ENCODE assay signal across 9 cellular contexts in the genomic region with DNA sequence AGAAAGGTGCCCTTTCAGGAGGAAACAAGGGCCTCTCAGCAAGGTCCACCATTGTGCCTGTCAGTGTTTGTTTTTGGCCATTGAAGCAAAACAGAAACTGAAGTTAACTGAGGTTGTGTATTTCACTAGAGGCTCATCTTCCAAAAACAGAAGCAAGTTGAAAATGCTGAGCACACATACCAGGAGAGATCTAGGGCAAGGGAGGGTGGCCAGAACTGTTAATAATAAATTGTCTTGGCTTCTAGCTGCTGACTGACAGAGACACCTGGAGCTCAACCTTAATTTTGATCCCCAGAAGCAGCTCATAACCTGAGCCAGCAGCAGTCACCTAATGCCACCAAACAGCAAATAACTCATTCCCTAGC. TPM values are rescaled to one million over a fixed set of nuclear protein-coding genes. Genes with fewer than 3 reads are reported as not detected.
A peak's percentile ranks its signal among the peaks of the same experiment; 100 is the strongest.
DNase-seq lines count a peak whose midpoint lies in the region; ATAC-seq, FAIRE-seq and TF ChIP-seq lines count a peak whose summit lies in the region.
"Had no signal": no experiment of that assay in that cellular context is flagged by ENCODE, and none has a peak within 500 bp of the region (broad histone marks: within the 10 kb centered on the region; RNA-seq: fewer than 3 reads in every experiment).

No MANE protein-coding gene starts in this region.

- TF ChIP-seq CTCF in GM10266 (IDR thresholded peaks at IDR 0.05; ENCODE audit: control insufficient read depth, insufficient read depth, low read depth, missing control alignments) (no peak), natural killer cell (IDR thresholded peaks at IDR 0.05) (no peak), BE2C (IDR thresholded peaks at IDR 0.05; ENCODE audit: low read depth, low read length) (no peak)

- peak; percentile 57 for ATAC-seq in GM21786 (IDR thresholded peaks at IDR 0.05; ENCODE audit: unreplicated experiment)
- no peak for ATAC-seq in activated naive CD4-positive, alpha-beta T cell treated with anti-CD3 and anti-CD28 coated beads, Interleukin-2, amount 50 U/mL, for 72 hours
- ATAC-seq in natural killer cell, result no peak

- H3K9me3 ChIP-seq in BE2C, result no peaks in the 10 kb centered on the region

- intact Hi-C loops in natural killer cell (cut with micrococcal nuclease), result no loop called here

- H3K36me3 Mint-ChIP-seq in activated naive CD4-positive, alpha-beta T cell treated with anti-CD3 and anti-CD28 coated beads, Interleukin-2, amount 50 U/mL, for 72 hours, result peaks cover 35 to 37% of the 10 kb centered on the region in 2 donors
- H3K36me3 Mint-ChIP-seq in natural killer cell, result no peaks in the 10 kb centered on the region

- H3K27ac Mint-ChIP-seq in activated naive CD4-positive, alpha-beta T cell treated with anti-CD3 and anti-CD28 coated beads, Interleukin-2, amount 50 U/mL, for 72 hours, result peak overlapping the region; percentile 94 to 95
- H3K27ac Mint-ChIP-seq in natural killer cell, result peak overlapping the region; percentile 63 to 76

- H3K27me3 ChIP-seq in BE2C, result no peaks in the 10 kb centered on the region

- no peaks in the 10 kb centered on the region for H3K27me3 Mint-ChIP-seq in natural killer cell (ENCODE audit: low read depth in 2 of 2)

- peaks cover 9 to 21% of the 10 kb centered on the region in 2 donors for H3K4me1 Mint-ChIP-seq in natural killer cell

- peak; percentile 59 for DNase-seq in GM10266 (ENCODE audit: extremely low spot score)
- no peak for DNase-seq in activated naive CD4-positive, alpha-beta T cell treated with anti-CD3 and anti-CD28 coated beads, Interleukin-2, amount 50 U/mL, for 72 hours (ENCODE audit: low spot score in 2 of 2)
- no peak for DNase-seq in natural killer cell
- DNase-seq in BE2C, result no peak
- no peak for DNase-seq in DMS153 (lab: John Stamatoyannopoulos, UW)
- no peak for DNase-seq in stimulated activated CD4-positive, alpha-beta T cell treated with anti-CD3 and anti-CD28 coated beads, Interleukin-4, amount 100 ng/mL, for 4 hours
- DNase-seq in GM12892 (ENCODE audit: insufficient read length), result no peak
- DNase-seq: DMS79 treated with DMSO at 0.1 percent for 48 hours had no signal

- no peaks in the 10 kb centered on the region for H3K4me1 ChIP-seq in BE2C

- no peak for TF ChIP-seq POLR2A in GM12892 (IDR thresholded peaks at IDR 0.05; ENCODE audit: low read depth, low read length)

- FAIRE-seq in GM12892 (lab: Jason Lieb, UNC), result no peak

- H3K9me3 Mint-ChIP-seq in activated naive CD4-positive, alpha-beta T cell treated with anti-CD3 and anti-CD28 coated beads, Interleukin-2, amount 50 U/mL, for 72 hours, result no peaks in the 10 kb centered on the region
- H3K9me3 Mint-ChIP-seq in natural killer cell, result no peaks in the 10 kb centered on the region

- H3K36me3 ChIP-seq in BE2C, result no peaks in the 10 kb centered on the region

- H3K4me3 Mint-ChIP-seq in natural killer cell, result no peak overlapping the region

- H3K4me3 ChIP-seq in BE2C (ENCODE audit: low read depth, low read length), result no peak overlapping the region

RNA-seq across cellular contexts. Expression of a gene that starts 5.2 kb away (rescaled TPM):
- total RNA-seq in activated naive CD4-positive, alpha-beta T cell treated with anti-CD3 and anti-CD28 coated beads, Interleukin-2, amount 50 U/mL, for 72 hours, result 10 to 100 TPM; 15.3 to 16.6 TPM
- total RNA-seq in natural killer cell, result under 1 TPM; 0.42 to 0.66 (median 0.65) TPM
- 0.63 TPM for polyA plus RNA-seq in BE2C (2012; ENCODE audit: insufficient read depth, insufficient read length, low read depth)
- polyA plus RNA-seq in GM12892 (2012; ENCODE audit: missing spikeins), result 3.3 TPM

RNA-seq across cellular contexts. Expression of a gene that starts 37.6 kb away (rescaled TPM):
- 10 to 100 TPM; 23.9 to 32.2 TPM for total RNA-seq in activated naive CD4-positive, alpha-beta T cell treated with anti-CD3 and anti-CD28 coated beads, Interleukin-2, amount 50 U/mL, for 72 hours
- total RNA-seq in natural killer cell, result 10 to 100 TPM; 27.3 to 39.8 (median 34.0) TPM
- polyA plus RNA-seq in BE2C (2012; ENCODE audit: insufficient read depth, insufficient read length, low read depth), result 4.4 TPM
- 11.0 TPM for polyA plus RNA-seq in GM12892 (2012; ENCODE audit: missing spikeins)

RNA-seq across cellular contexts. Expression of a gene that starts 53.0 kb away (rescaled TPM):
- 10 to 100 TPM in 1 of 2 donors, 1 to 10 TPM in 1; 4.6 to 10.9 TPM for total RNA-seq in activated naive CD4-positive, alpha-beta T cell treated with anti-CD3 and anti-CD28 coated beads, Interleukin-2, amount 50 U/mL, for 72 hours
- total RNA-seq in natural killer cell, result 10 to 100 TPM; 18.6 to 22.8 (median 18.7) TPM
- 3.0 TPM for polyA plus RNA-seq in BE2C (2012; ENCODE audit: insufficient read depth, insufficient read length, low read depth)
- 6.6 TPM for polyA plus RNA-seq in GM12892 (2012; ENCODE audit: missing spikeins)

RNA-seq across cellular contexts. Expression of a gene that starts 55.6 kb away (rescaled TPM):
- total RNA-seq in activated naive CD4-positive, alpha-beta T cell treated with anti-CD3 and anti-CD28 coated beads, Interleukin-2, amount 50 U/mL, for 72 hours, result 10 to 100 TPM; 12.0 to 16.9 TPM
- total RNA-seq in natural killer cell, result 10 to 100 TPM; 13.4 to 20.5 (median 13.5) TPM
- polyA plus RNA-seq in BE2C (2012; ENCODE audit: insufficient read depth, insufficient read length, low read depth), result 6.3 TPM
- 4.3 TPM for polyA plus RNA-seq in GM12892 (2012; ENCODE audit: missing spikeins)

Comparison
In these comparisons a context has a peak if more than half of its experiments do, and no peak if none do; other contexts are left out.
1. RNA of a gene that starts 5.2 kb away (total RNA-seq): 15.3 to 16.6 TPM in activated naive CD4-positive, alpha-beta T cell treated with anti-CD3 and anti-CD28 coated beads, Interleukin-2, amount 50 U/mL, for 72 hours; 0.42 to 0.66 TPM in natural killer cell; every median in the first group is over 4 times any median in the second.